Comparison of ENCODE assay signal across 9 cellular contexts in the genomic region with DNA sequence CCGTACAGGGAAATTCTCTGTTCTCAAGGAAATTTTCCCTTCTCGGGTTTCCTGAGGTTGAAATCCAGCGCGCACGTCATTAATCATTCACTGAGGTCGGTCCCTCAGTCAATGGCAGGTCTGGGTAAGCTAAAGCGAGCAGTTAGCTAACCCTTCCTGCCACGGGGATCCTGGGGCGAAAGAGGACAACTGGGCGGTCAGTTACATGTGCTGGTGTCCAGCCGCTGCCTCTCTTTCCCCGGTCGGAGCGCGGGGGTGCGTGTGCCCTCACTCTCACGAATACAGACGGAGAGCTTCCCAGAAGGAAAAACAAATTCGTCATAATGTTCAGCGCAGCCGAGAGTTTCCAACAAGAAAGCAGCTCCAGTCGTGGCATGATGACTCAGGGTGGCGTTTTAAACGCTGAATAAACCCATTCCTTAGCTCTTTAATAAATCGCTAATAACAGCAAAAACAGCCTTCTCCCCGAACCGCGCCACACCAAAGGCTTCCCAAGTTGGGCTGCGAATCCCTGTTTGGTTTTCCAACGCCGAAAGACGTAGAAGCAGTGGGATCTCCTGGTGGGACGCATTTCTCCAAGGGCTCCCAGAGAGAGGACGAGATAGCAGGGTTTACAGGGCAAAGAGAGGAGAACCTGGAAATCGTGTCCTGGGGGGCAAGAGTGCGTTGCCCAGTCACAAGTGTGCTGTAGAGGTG. TPM values are rescaled to one million over a fixed set of nuclear protein-coding genes. Genes with fewer than 3 reads are reported as not detected.
A peak's percentile ranks its signal among the peaks of the same experiment; 100 is the strongest.
DNase-seq lines count a peak whose midpoint lies in the region; ATAC-seq, FAIRE-seq and TF ChIP-seq lines count a peak whose summit lies in the region.
"Had no signal": no experiment of that assay in that cellular context is flagged by ENCODE, and none has a peak within 500 bp of the region (broad histone marks: within the 10 kb centered on the region; RNA-seq: fewer than 3 reads in every experiment).

No MANE protein-coding gene starts in this region.

- no peaks in the 10 kb centered on the region for H3K4me1 ChIP-seq in HepG2 (ENCODE audit: insufficient read depth, low read length)
- H3K4me1 ChIP-seq in urinary bladder (ENCODE audit: insufficient read depth): peaks cover 1% of the 10 kb centered on the region

- H3K27me3 ChIP-seq in brain microvascular endothelial cell (replicated peaks) (no peaks in the 10 kb centered on the region), HepG2 (ENCODE audit: control insufficient read depth in 1 of 2, insufficient read depth in 2 of 2, low read length in 2 of 2) (peaks cover 2 to 40% of the 10 kb centered on the region in 2 experiments; a peak in 4 of 5 replicates)

- no peak for TF ChIP-seq RAD21 in HepG2 (CRISPR knock-in tag; IDR thresholded peaks at IDR 0.05)

- H3K36me3 ChIP-seq in brain microvascular endothelial cell (replicated peaks) (no peaks in the 10 kb centered on the region), HepG2 (replicated peaks in 1 of 2; ENCODE audit: control insufficient read depth in 1 of 2, insufficient read depth in 2 of 2, low read length in 2 of 2) (no peaks in the 10 kb centered on the region), urinary bladder (ENCODE audit: insufficient read depth) (no peaks in the 10 kb centered on the region)

- DNase-seq in CD14-positive monocyte (ENCODE audit: low spot score): no peak
- DNase-seq in HT1080 (ENCODE audit: low read depth): peak; percentile 61
- DNase-seq in brain microvascular endothelial cell: peak; percentile 86
- no peak for DNase-seq in HepG2 (ENCODE audit: low spot score)
- DNase-seq in activated CD8-positive, alpha-beta memory T cell treated with anti-CD3 and anti-CD28 coated beads, Interleukin-2, amount 50 U/mL, for 4 hours: no peak

- H3K4me2 ChIP-seq in HepG2 (ENCODE audit: low read depth, low read length): no peak overlapping the region; the same call in 1 of the 2 replicates

- no peak for TF ChIP-seq POLR2A in HepG2 (IDR thresholded peaks at IDR 0.05; ENCODE audit: insufficient read depth in 1 of 2, low read depth in 2 of 2, low read length in 2 of 2)

- intact Hi-C loops in CD14-positive monocyte (cut with micrococcal nuclease): no loop called here
- intact Hi-C loops in HepG2 (cut with micrococcal nuclease; ENCODE audit: unreplicated experiment): no loop called here

- no peaks in the 10 kb centered on the region for H3K9me3 ChIP-seq in HepG2 (ENCODE audit: low read length)

- peaks cover 24% of the 10 kb centered on the region for H3K4me1 Mint-ChIP-seq in CD14-positive monocyte

- in situ Hi-C loops in brain microvascular endothelial cell (cut with HindIII; ENCODE audit: low pct_ligation_motif_present, low sequenced_read_pairs): no loop called here
- in situ Hi-C loops in HepG2 (cut with HindIII; ENCODE audit: extremely low pct_ligation_motif_present, low pct_unique_long_range_greater_than_20kb): no loop called here

- TF ChIP-seq EP300 in HepG2 (IDR thresholded peaks at IDR 0.05; ENCODE audit: low read depth in 2 of 2, low read length in 2 of 2) (no peak), HepG2 (CRISPR knock-in tag; IDR thresholded peaks at IDR 0.05; ENCODE audit: borderline replicate concordance) (no peak)

- peaks cover 0 to 2% of the 10 kb centered on the region in 2 donors for H3K36me3 Mint-ChIP-seq in CD14-positive monocyte

- peak overlapping the region; percentile 62 to 93 for H3K4me3 Mint-ChIP-seq in CD14-positive monocyte

- TF ChIP-seq CTCF in CD14-positive monocyte (IDR thresholded peaks at IDR 0.05): no peak
- no peak for TF ChIP-seq CTCF in brain microvascular endothelial cell (IDR thresholded peaks at IDR 0.05; ENCODE audit: low read depth, low read length, missing control alignments)
- no peak for TF ChIP-seq CTCF in HepG2 (CRISPR knock-in tag; IDR thresholded peaks at IDR 0.05)

- H3K27ac ChIP-seq in brain microvascular endothelial cell: peak overlapping the region; percentile 94
- H3K27ac ChIP-seq in HepG2 (ENCODE audit: extremely low read length, insufficient read depth, low read length): no peak overlapping the region
- no peak overlapping the region for H3K27ac ChIP-seq in urinary bladder (ENCODE audit: low read depth)

- ATAC-seq in HepG2: peak; percentile 62; the same call in 2 of the 3 replicates
- ATAC-seq in GM19397 (IDR thresholded peaks at IDR 0.05; ENCODE audit: unreplicated experiment): no peak
- no peak for ATAC-seq in GM19452 (IDR thresholded peaks at IDR 0.05; ENCODE audit: unreplicated experiment)

- H3K4me3 ChIP-seq in brain microvascular endothelial cell (ENCODE audit: low read depth, low read length) (peak overlapping the region; percentile 95), HepG2 (replicated peaks in 1 of 3; ENCODE audit: insufficient read depth in 1 of 3, low read depth in 2 of 3, low read length in 3 of 3) (peak overlapping the region in 1 of 3 experiments; percentile 33; a peak in 1 of 6 replicates), urinary bladder (ENCODE audit: low read depth, low read length) (peak overlapping the region; percentile 30)

- H3K27ac Mint-ChIP-seq in CD14-positive monocyte: no peak overlapping the region

- POLR2A ChIA-PET in HepG2 (lab: Yijun Ruan, JAX): no interaction called here

- BruUV-seq in HepG2 (replicated peaks; lab: Mats Ljungman, UMichigan): no TSS peak

- no peaks in the 10 kb centered on the region for H3K79me2 ChIP-seq in HepG2 (ENCODE audit: insufficient read depth, low read length)

- H2AFZ ChIP-seq in HepG2 (ENCODE audit: low read length): no peak overlapping the region

- no peak for FAIRE-seq in HepG2 (lab: Jason Lieb, UNC)
- FAIRE-seq: islet of Langerhans had no signal

- no peaks in the 10 kb centered on the region for H4K20me1 ChIP-seq in HepG2 (ENCODE audit: insufficient read depth, low read length)

- no peak overlapping the region for H3K9ac ChIP-seq in HepG2 (ENCODE audit: insufficient read depth, low read depth, low read length)

- peaks cover 0 to 26% (median 11%) of the 10 kb centered on the region in 7 donors for H3K9me3 Mint-ChIP-seq in CD14-positive monocyte

- CTCF ChIA-PET in HepG2 (lab: Yijun Ruan, JAX; ENCODE audit: low intra/inter-chr PET ratio, low total read pairs): no interaction called here

- peaks cover 78 to 85% (median 80%) of the 10 kb centered on the region in 3 donors for H3K27me3 Mint-ChIP-seq in CD14-positive monocyte (ENCODE audit: low read depth in 3 of 3)

- 18% methylated on average over 25 of the region's 36 CpGs for WGBS in HepG2 (ENCODE audit: low lambda C conversion rate)
- 1% methylated on average over 36 of the region's 36 CpGs for WGBS in urinary bladder

TF ChIP-seq in HepG2, 621 proteins besides CTCF, POLR2A, EP300 and RAD21 (continues in another document):
- TF ChIP-seq HDAC2 (CRISPR knock-in tag; IDR thresholded peaks at IDR 0.05): no peak
- TF ChIP-seq, protein P1, sequence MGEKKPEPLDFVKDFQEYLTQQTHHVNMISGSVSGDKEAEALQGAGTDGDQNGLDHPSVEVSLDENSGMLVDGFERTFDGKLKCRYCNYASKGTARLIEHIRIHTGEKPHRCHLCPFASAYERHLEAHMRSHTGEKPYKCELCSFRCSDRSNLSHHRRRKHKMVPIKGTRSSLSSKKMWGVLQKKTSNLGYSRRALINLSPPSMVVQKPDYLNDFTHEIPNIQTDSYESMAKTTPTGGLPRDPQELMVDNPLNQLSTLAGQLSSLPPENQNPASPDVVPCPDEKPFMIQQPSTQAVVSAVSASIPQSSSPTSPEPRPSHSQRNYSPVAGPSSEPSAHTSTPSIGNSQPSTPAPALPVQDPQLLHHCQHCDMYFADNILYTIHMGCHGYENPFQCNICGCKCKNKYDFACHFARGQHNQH (CRISPR knock-in tag; IDR thresholded peaks at IDR 0.05): no peak

RNA-seq across cellular contexts. Expression of a gene that starts 0.7 kb away (rescaled TPM):
- not detected for polyA plus RNA-seq in CD14-positive monocyte
- total RNA-seq in HT1080 (2014; rRNA removed; shearing (Covaris generic)): 2.5 and 2.7 TPM in 2 replicates
- 12.3 and 13.2 TPM in 2 replicates for polyA plus RNA-seq in HT1080 (2015; cell fraction: cytosol; rRNA removed)
- 7.1 and 8.1 TPM in 2 replicates for polyA plus RNA-seq in HT1080 (2015; cell fraction: nucleus; rRNA removed)
- not detected in 2 replicates for total RNA-seq in HepG2 (2016; rRNA removed; fragmentation: Illumina TruSeq; extraction: Trizol)
- not detected in 2 replicates for total RNA-seq in HepG2 (2016; cell fraction: cytosol; rRNA removed; fragmentation: Illumina TruSeq; extraction: Trizol; ENCODE audit: low read depth)
- total RNA-seq in HepG2 (2016; cell fraction: insoluble cytoplasmic fraction; rRNA removed; fragmentation: Illumina TruSeq; extraction: Trizol): not detected in 2 replicates
- total RNA-seq in HepG2 (2016; cell fraction: membrane; rRNA removed; fragmentation: Illumina TruSeq; extraction: Trizol): not detected in 2 replicates
- not detected in 2 replicates for total RNA-seq in HepG2 (2016; cell fraction: nucleus; rRNA removed; fragmentation: Illumina TruSeq; extraction: Trizol)
- polyA plus RNA-seq in HepG2 (2011; rRNA removed): not detected in 2 replicates
- polyA plus RNA-seq in HepG2 (2011; cell fraction: cytosol; rRNA removed): not detected in 2 replicates
- polyA plus RNA-seq in HepG2 (2011; cell fraction: nucleus; rRNA removed): not detected in 2 replicates
- polyA plus RNA-seq in HepG2 (2012): not detected in 2 replicates
- polyA plus RNA-seq in HepG2 (2016; cell fraction: cytosol; fragmentation: Illumina TruSeq; extraction: Trizol; ENCODE audit: low read depth): not detected in 2 replicates
- not detected in 2 replicates for polyA plus RNA-seq in HepG2 (2016; cell fraction: insoluble cytoplasmic fraction; fragmentation: Illumina TruSeq; extraction: Trizol; ENCODE audit: low read depth)
- not detected in 2 replicates for polyA plus RNA-seq in HepG2 (2016; cell fraction: membrane; fragmentation: Illumina TruSeq; extraction: Trizol; ENCODE audit: low read depth)
- polyA plus RNA-seq in HepG2 (2016; cell fraction: nucleus; fragmentation: Illumina TruSeq; extraction: Trizol; ENCODE audit: insufficient read depth, low read depth): not detected in 2 replicates
- 0.04 TPM in 1 of 2 replicates, not detected in the other for polyA minus RNA-seq in HepG2 (2011; rRNA and poly(A)+ RNA removed; ENCODE audit: low replicate concordance)
- polyA minus RNA-seq in HepG2 (2011; cell fraction: cytosol; rRNA and poly(A)+ RNA removed): not detected in 2 replicates
- 0.12 and 0.13 TPM in 2 replicates for polyA minus RNA-seq in HepG2 (2011; cell fraction: nucleus; rRNA and poly(A)+ RNA removed)
- 0.05 TPM for total RNA-seq in urinary bladder
- not detected for polyA plus RNA-seq in urinary bladder

Comparison
In these comparisons a context has a peak if more than half of its experiments do, and no peak if none do; other contexts are left out.
1. DNase-seq: peak in HT1080 (single experiment) and brain microvascular endothelial cell (single experiment); none in CD14-positive monocyte (single experiment), HepG2 (single experiment) and activated CD8-positive, alpha-beta memory T cell treated with anti-CD3 and anti-CD28 coated beads, Interleukin-2, amount 50 U/mL, for 4 hours (single experiment).